In the genomic region with DNA sequence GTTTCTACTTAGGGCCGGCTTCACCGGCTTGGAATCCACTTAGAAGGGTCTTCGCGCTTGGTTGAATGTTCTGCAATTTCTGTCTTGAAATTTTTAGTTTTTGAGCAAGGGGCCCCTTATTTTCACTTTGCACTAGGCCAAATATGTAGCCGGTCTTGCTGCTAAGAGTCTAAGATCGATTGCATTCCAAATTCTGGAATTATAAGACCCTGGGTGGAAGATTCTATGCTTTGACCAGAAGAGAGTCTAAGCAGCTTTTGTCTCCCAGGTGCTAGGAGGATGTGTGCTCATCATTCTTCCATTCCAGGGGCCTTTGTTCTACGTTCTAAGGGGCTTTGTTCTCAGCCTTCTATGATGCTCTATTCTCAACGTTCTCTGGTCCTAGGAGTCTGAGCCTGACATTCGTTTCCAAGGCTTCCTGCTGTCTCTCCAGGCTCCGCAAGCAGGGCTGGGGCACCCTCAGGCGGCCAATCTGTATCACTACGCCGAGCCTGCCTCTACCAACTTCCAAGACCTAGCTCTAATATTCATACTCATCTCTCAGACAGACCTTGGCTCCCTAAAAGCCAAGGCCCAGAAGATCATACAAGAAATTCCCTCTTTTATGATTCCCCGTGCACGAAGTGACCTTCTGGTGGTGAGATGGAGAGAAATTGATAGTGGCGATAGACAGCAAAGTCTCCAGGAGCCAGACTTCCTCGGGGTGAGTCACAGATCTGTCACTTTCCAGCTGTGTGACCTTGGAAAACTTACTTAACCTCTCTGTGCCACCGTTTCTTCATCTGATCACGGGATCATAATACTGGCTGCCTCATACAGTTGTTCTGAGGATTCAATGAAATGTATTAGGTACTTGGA, we compare ENCODE assay signal across 8 cellular contexts. TPM values are rescaled to one million over a fixed set of nuclear protein-coding genes. Genes with fewer than 3 reads are reported as not detected.
A peak's percentile ranks its signal among the peaks of the same experiment; 100 is the strongest.
DNase-seq lines count a peak whose midpoint lies in the region; ATAC-seq and TF ChIP-seq lines count a peak whose summit lies in the region.

No MANE protein-coding gene starts in this region.

- H3K4me1 Mint-ChIP-seq in activated T-helper 2 cell treated with anti-CD3 and anti-CD28 coated beads, Interferon-gamma antibody, Interleukin-2, Interleukin-4, amounts not matched to agents 10 μg/mL and 5 μg/mL and 100 μg/mL, durations not matched to agents 14 hours and 24 hours and 36 hours (ENCODE audit: low read depth): peaks cover 16% of the 10 kb centered on the region
- H3K4me1 Mint-ChIP-seq in natural killer cell: peaks cover 16 to 32% of the 10 kb centered on the region in 2 donors
- peaks cover 22% of the 10 kb centered on the region for H3K4me1 Mint-ChIP-seq in stimulated activated memory B cell treated with anti-CD40 and anti-IgM and Interleukin-4, amounts not matched to agents 10 μg/mL and 1 μg/mL and 100 μg/mL, for 72 hours

- H3K36me3 Mint-ChIP-seq in activated T-helper 2 cell treated with anti-CD3 and anti-CD28 coated beads, Interferon-gamma antibody, Interleukin-2, Interleukin-4, amounts not matched to agents 10 μg/mL and 5 μg/mL and 100 μg/mL, durations not matched to agents 14 hours and 24 hours and 36 hours (ENCODE audit: low read depth): no peaks in the 10 kb centered on the region
- no peaks in the 10 kb centered on the region for H3K36me3 Mint-ChIP-seq in natural killer cell
- no peaks in the 10 kb centered on the region for H3K36me3 Mint-ChIP-seq in stimulated activated memory B cell treated with anti-CD40 and anti-IgM and Interleukin-4, amounts not matched to agents 10 μg/mL and 1 μg/mL and 100 μg/mL, for 72 hours

- H3K27me3 Mint-ChIP-seq in activated T-helper 2 cell treated with anti-CD3 and anti-CD28 coated beads, Interferon-gamma antibody, Interleukin-2, Interleukin-4, amounts not matched to agents 10 μg/mL and 5 μg/mL and 100 μg/mL, durations not matched to agents 14 hours and 24 hours and 36 hours (ENCODE audit: low read depth): peaks cover 23% of the 10 kb centered on the region
- peaks cover 17 to 19% of the 10 kb centered on the region in 2 donors for H3K27me3 Mint-ChIP-seq in natural killer cell (ENCODE audit: low read depth in 2 of 2)
- H3K27me3 Mint-ChIP-seq in stimulated activated memory B cell treated with anti-CD40 and anti-IgM and Interleukin-4, amounts not matched to agents 10 μg/mL and 1 μg/mL and 100 μg/mL, for 72 hours: peaks cover 44% of the 10 kb centered on the region

- peak; percentile 69 for TF ChIP-seq CTCF in LNCaP clone FGC (IDR thresholded peaks at IDR 0.05; ENCODE audit: control insufficient read depth, extremely low read depth, insufficient read depth)
- peak; percentile 95 for TF ChIP-seq CTCF in fibroblast of mammary gland (conservative IDR thresholded peaks at IDR 0.05; ENCODE audit: control insufficient read depth, insufficient read depth, low read depth, low read length)
- TF ChIP-seq CTCF in natural killer cell (IDR thresholded peaks at IDR 0.05): peak; percentile 75

- H3K4me3 ChIP-seq in LNCaP clone FGC (ENCODE audit: low read depth, low read length) (peak overlapping the region; percentile 40), fibroblast of mammary gland (ENCODE audit: control insufficient read depth, low read depth, low read length) (peak overlapping the region; percentile 43)

- H3K27ac Mint-ChIP-seq in activated T-helper 2 cell treated with anti-CD3 and anti-CD28 coated beads, Interferon-gamma antibody, Interleukin-2, Interleukin-4, amounts not matched to agents 10 μg/mL and 5 μg/mL and 100 μg/mL, durations not matched to agents 14 hours and 24 hours and 36 hours: peak overlapping the region; percentile 80
- peak overlapping the region; percentile 80 to 88 for H3K27ac Mint-ChIP-seq in natural killer cell
- H3K27ac Mint-ChIP-seq in stimulated activated memory B cell treated with anti-CD40 and anti-IgM and Interleukin-4, amounts not matched to agents 10 μg/mL and 1 μg/mL and 100 μg/mL, for 72 hours: peak overlapping the region; percentile 28

- peak; percentile 87 for DNase-seq in EL
- DNase-seq in LNCaP clone FGC (ENCODE audit: low read depth): peak; percentile 36
- peak; percentile 93 for DNase-seq in RKO (ENCODE audit: low spot score)
- peak; percentile 67 for DNase-seq in activated T-helper 2 cell treated with anti-CD3 and anti-CD28 coated beads, Interferon-gamma antibody, Interleukin-2, Interleukin-4, amounts not matched to agents 10 μg/mL and 5 μg/mL and 100 μg/mL, durations not matched to agents 14 hours and 24 hours and 36 hours (ENCODE audit: low spot score)
- peak; percentile 90 for DNase-seq in fibroblast of mammary gland (ENCODE audit: low read depth)
- peak; percentile 60 for DNase-seq in natural killer cell

- H3K9me3 Mint-ChIP-seq in activated T-helper 2 cell treated with anti-CD3 and anti-CD28 coated beads, Interferon-gamma antibody, Interleukin-2, Interleukin-4, amounts not matched to agents 10 μg/mL and 5 μg/mL and 100 μg/mL, durations not matched to agents 14 hours and 24 hours and 36 hours: no peaks in the 10 kb centered on the region
- H3K9me3 Mint-ChIP-seq in natural killer cell: no peaks in the 10 kb centered on the region
- no peaks in the 10 kb centered on the region for H3K9me3 Mint-ChIP-seq in stimulated activated memory B cell treated with anti-CD40 and anti-IgM and Interleukin-4, amounts not matched to agents 10 μg/mL and 1 μg/mL and 100 μg/mL, for 72 hours

- intact Hi-C loops in activated T-helper 2 cell treated with anti-CD3 and anti-CD28 coated beads, Interferon-gamma antibody, Interleukin-2, Interleukin-4, amounts not matched to agents 10 μg/mL and 5 μg/mL and 100 μg/mL, durations not matched to agents 14 hours and 24 hours and 36 hours (cut with micrococcal nuclease): loop anchor here (1.0 kb wide), 3 partner anchors 28 to 133 kb away; no protein-coding TSS in a partner anchor
- intact Hi-C loops in natural killer cell (cut with micrococcal nuclease): loop anchor here (1.0 kb wide), 4 partner anchors 28 to 133 kb away; partner anchors contain the start of gene PRKD2

- ATAC-seq in natural killer cell (peak; percentile 14 to 24 (median 22)), GM19023 (IDR thresholded peaks at IDR 0.05; ENCODE audit: unreplicated experiment) (no peak)
- ATAC-seq in stimulated activated memory B cell treated with anti-CD40 and anti-IgM and Interleukin-4, amounts not matched to agents 10 μg/mL and 1 μg/mL and 100 μg/mL, for 72 hours: peak; percentile 63

- peak overlapping the region; percentile 81 for H3K4me3 Mint-ChIP-seq in activated T-helper 2 cell treated with anti-CD3 and anti-CD28 coated beads, Interferon-gamma antibody, Interleukin-2, Interleukin-4, amounts not matched to agents 10 μg/mL and 5 μg/mL and 100 μg/mL, durations not matched to agents 14 hours and 24 hours and 36 hours (ENCODE audit: low read depth)
- peak overlapping the region; percentile 91 for H3K4me3 Mint-ChIP-seq in natural killer cell
- H3K4me3 Mint-ChIP-seq in stimulated activated memory B cell treated with anti-CD40 and anti-IgM and Interleukin-4, amounts not matched to agents 10 μg/mL and 1 μg/mL and 100 μg/mL, for 72 hours: peak overlapping the region; percentile 72

RNA-seq across cellular contexts. Expression of gene DACT3, which starts 1.0 kb away (rescaled TPM):
- 6.1 and 6.5 TPM in 2 replicates for total RNA-seq in activated T-helper 2 cell treated with anti-CD3 and anti-CD28 coated beads, Interferon-gamma antibody, Interleukin-2, Interleukin-4, amounts not matched to agents 10 μg/mL and 5 μg/mL and 100 μg/mL, durations not matched to agents 14 hours and 24 hours and 36 hours
- total RNA-seq in natural killer cell: under 1 TPM in 2 of 3 donors, not detected in 1; 0.14 to 0.20 TPM

RNA-seq across cellular contexts. Expression of gene GNG8, which starts 26.0 kb away (rescaled TPM):
- 21.4 and 29.1 TPM in 2 replicates for total RNA-seq in activated T-helper 2 cell treated with anti-CD3 and anti-CD28 coated beads, Interferon-gamma antibody, Interleukin-2, Interleukin-4, amounts not matched to agents 10 μg/mL and 5 μg/mL and 100 μg/mL, durations not matched to agents 14 hours and 24 hours and 36 hours
- total RNA-seq in natural killer cell: not detected

RNA-seq across cellular contexts. Expression of gene PTGIR, which starts 37.1 kb away (rescaled TPM):
- total RNA-seq in activated T-helper 2 cell treated with anti-CD3 and anti-CD28 coated beads, Interferon-gamma antibody, Interleukin-2, Interleukin-4, amounts not matched to agents 10 μg/mL and 5 μg/mL and 100 μg/mL, durations not matched to agents 14 hours and 24 hours and 36 hours: 214 and 218 TPM in 2 replicates
- 1 to 10 TPM in 2 of 3 donors, under 1 TPM in 1; 0.75 to 1.4 (median 1.0) TPM for total RNA-seq in natural killer cell

RNA-seq across cellular contexts. Expression of gene PRKD2, which starts 55.0 kb away (rescaled TPM):
- total RNA-seq in activated T-helper 2 cell treated with anti-CD3 and anti-CD28 coated beads, Interferon-gamma antibody, Interleukin-2, Interleukin-4, amounts not matched to agents 10 μg/mL and 5 μg/mL and 100 μg/mL, durations not matched to agents 14 hours and 24 hours and 36 hours: 77.9 and 79.8 TPM in 2 replicates
- 100 to 1,000 TPM; 179 to 216 (median 203) TPM for total RNA-seq in natural killer cell

Comparison
In these comparisons a context has a peak if more than half of its experiments do, and no peak if none do; other contexts are left out.
1. DNase-seq: peak in every context shown above with its lines; median percentile 93 in RKO; 90 in fibroblast of mammary gland; 87 in EL; 67 in activated T-helper 2 cell treated with anti-CD3 and anti-CD28 coated beads, Interferon-gamma antibody, Interleukin-2, Interleukin-4, amounts not matched to agents 10 μg/mL and 5 μg/mL and 100 μg/mL, durations not matched to agents 14 hours and 24 hours and 36 hours; 60 in natural killer cell; 36 in LNCaP clone FGC.
2. H3K27ac Mint-ChIP-seq: peak in every context shown above with its lines; median percentile 84 in natural killer cell; 80 in activated T-helper 2 cell treated with anti-CD3 and anti-CD28 coated beads, Interferon-gamma antibody, Interleukin-2, Interleukin-4, amounts not matched to agents 10 μg/mL and 5 μg/mL and 100 μg/mL, durations not matched to agents 14 hours and 24 hours and 36 hours; 28 in stimulated activated memory B cell treated with anti-CD40 and anti-IgM and Interleukin-4, amounts not matched to agents 10 μg/mL and 1 μg/mL and 100 μg/mL, for 72 hours.
3. RNA of gene GNG8, which starts 26.0 kb away (total RNA-seq): 21.4 to 29.1 TPM in activated T-helper 2 cell treated with anti-CD3 and anti-CD28 coated beads, Interferon-gamma antibody, Interleukin-2, Interleukin-4, amounts not matched to agents 10 μg/mL and 5 μg/mL and 100 μg/mL, durations not matched to agents 14 hours and 24 hours and 36 hours; not detected in natural killer cell; every median in the first group is over 10 times any median in the second.
4. RNA of gene PTGIR, which starts 37.1 kb away (total RNA-seq): 214 to 218 TPM in activated T-helper 2 cell treated with anti-CD3 and anti-CD28 coated beads, Interferon-gamma antibody, Interleukin-2, Interleukin-4, amounts not matched to agents 10 μg/mL and 5 μg/mL and 100 μg/mL, durations not matched to agents 14 hours and 24 hours and 36 hours; 0.75 to 1.4 TPM in natural killer cell; every median in the first group is over 10 times any median in the second.
5. Peak in every context shown above with its lines, with median percentiles within 50 percentile points of each other: CTCF ChIP-seq and H3K4me3 Mint-ChIP-seq.